Comparison of ENCODE assay signal across 1 cellular context in the genomic region with DNA sequence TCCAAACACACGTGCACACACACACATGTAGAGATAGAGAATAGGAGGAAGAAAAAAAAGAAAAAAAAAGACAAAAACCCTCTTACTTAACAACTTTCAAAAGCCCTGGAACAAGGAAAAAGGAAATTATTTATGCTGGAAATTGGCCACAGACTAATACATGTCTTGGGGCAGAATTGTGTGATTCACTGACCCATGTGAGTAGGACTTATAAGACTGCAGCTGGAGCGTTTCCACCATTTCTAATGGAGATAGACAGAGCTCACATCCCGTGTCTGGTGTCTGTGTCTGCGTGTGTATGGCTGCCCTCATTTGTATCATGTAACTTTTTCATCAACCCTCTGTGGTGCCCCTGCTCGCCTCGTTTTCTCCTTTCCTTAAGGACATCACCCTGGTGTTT.
TF ChIP-seq lines count a peak whose summit lies in the region.

No MANE protein-coding gene starts in this region.

TF ChIP-seq in IMR-90, 13 proteins besides CTCF, POLR2A, EP300 and RAD21 (continued from another document):
- TF ChIP-seq, protein P1, sequence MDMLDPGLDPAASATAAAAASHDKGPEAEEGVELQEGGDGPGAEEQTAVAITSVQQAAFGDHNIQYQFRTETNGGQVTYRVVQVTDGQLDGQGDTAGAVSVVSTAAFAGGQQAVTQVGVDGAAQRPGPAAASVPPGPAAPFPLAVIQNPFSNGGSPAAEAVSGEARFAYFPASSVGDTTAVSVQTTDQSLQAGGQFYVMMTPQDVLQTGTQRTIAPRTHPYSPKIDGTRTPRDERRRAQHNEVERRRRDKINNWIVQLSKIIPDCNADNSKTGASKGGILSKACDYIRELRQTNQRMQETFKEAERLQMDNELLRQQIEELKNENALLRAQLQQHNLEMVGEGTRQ (IDR thresholded peaks at IDR 0.05; ENCODE audit: low read depth, low read length) = no peak
- TF ChIP-seq, protein P2, sequence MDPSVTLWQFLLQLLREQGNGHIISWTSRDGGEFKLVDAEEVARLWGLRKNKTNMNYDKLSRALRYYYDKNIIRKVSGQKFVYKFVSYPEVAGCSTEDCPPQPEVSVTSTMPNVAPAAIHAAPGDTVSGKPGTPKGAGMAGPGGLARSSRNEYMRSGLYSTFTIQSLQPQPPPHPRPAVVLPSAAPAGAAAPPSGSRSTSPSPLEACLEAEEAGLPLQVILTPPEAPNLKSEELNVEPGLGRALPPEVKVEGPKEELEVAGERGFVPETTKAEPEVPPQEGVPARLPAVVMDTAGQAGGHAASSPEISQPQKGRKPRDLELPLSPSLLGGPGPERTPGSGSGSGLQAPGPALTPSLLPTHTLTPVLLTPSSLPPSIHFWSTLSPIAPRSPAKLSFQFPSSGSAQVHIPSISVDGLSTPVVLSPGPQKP (IDR thresholded peaks at IDR 0.05; ENCODE audit: borderline replicate concordance, low read depth, low read length) = no peak
- TF ChIP-seq MAFK (IDR thresholded peaks at IDR 0.05; ENCODE audit: low read depth, low read length) = no peak
- TF ChIP-seq CEBPB (IDR thresholded peaks at IDR 0.05; ENCODE audit: low read depth, low read length) = no peak
- no peak for TF ChIP-seq FOS (IDR thresholded peaks at IDR 0.05; ENCODE audit: low read depth, low read length)
- no peak for TF ChIP-seq MXI1 (IDR thresholded peaks at IDR 0.05; ENCODE audit: borderline replicate concordance, low read depth, low read length)
- TF ChIP-seq MAZ (IDR thresholded peaks at IDR 0.05; ENCODE audit: borderline replicate concordance, low read depth, low read length) = no peak
- no peak for TF ChIP-seq RFX5 (IDR thresholded peaks at IDR 0.05; ENCODE audit: low read depth, low read length)
- TF ChIP-seq CHD1 (IDR thresholded peaks at IDR 0.05; ENCODE audit: low read depth, low read length) = no peak
- no peak for TF ChIP-seq BHLHE40 (IDR thresholded peaks at IDR 0.05; ENCODE audit: low read depth, low read length)
